Comparison of ENCODE assay signal across 21 cellular contexts in genomic region chr4:172129593-172129992, GRCh38.
"Had no signal": no experiment of that assay in that cellular context is flagged by ENCODE, and none has a peak within 500 bp of the region (broad histone marks: within the 10 kb centered on the region; RNA-seq: fewer than 3 reads in every experiment).

No MANE protein-coding gene starts in this region.

- H3K9me3 Mint-ChIP-seq: activated T-helper 1 cell treated with anti-CD3 and anti-CD28 coated beads, Interleukin-12 subunit alpha, Interleukin-12 subunit beta, Interleukin-2, Interleukin-4 antibody, amounts not matched to agents 30 ng/mL and 10 ng/mL and 1 ng/mL, durations not matched to agents 14 hours and 24 hours and 36 hours had no signal

- H3K27ac ChIP-seq: breast epithelium, VCaP had no signal

- H3K36me3 ChIP-seq: breast epithelium had no signal

- H3K27ac Mint-ChIP-seq: activated CD8-positive, alpha-beta memory T cell treated with anti-CD3 and anti-CD28 coated beads, Interleukin-2, amount 10 ng/mL, durations not matched to agents 7 days and 5 days; activated naive CD4-positive, alpha-beta T cell treated with anti-CD3 and anti-CD28 coated beads, Interleukin-2, amount 50 U/mL, for 24 hours; activated T-cell treated with anti-CD3 and anti-CD28 coated beads, Interleukin-2, amount 50 U/mL, for 24 hours; activated T-helper 1 cell treated with anti-CD3 and anti-CD28 coated beads, Interleukin-12 subunit alpha, Interleukin-12 subunit beta, Interleukin-2, Interleukin-4 antibody, amounts not matched to agents 30 ng/mL and 10 ng/mL and 1 ng/mL, durations not matched to agents 14 hours and 24 hours and 36 hours had no signal

- H3K36me3 Mint-ChIP-seq: activated CD8-positive, alpha-beta memory T cell treated with anti-CD3 and anti-CD28 coated beads, Interleukin-2, amount 10 ng/mL, durations not matched to agents 7 days and 5 days; activated naive CD4-positive, alpha-beta T cell treated with anti-CD3 and anti-CD28 coated beads, Interleukin-2, amount 50 U/mL, for 24 hours had no signal

- H3K9me3 ChIP-seq: breast epithelium had no signal

- H3K4me1 Mint-ChIP-seq: activated CD8-positive, alpha-beta memory T cell treated with anti-CD3 and anti-CD28 coated beads, Interleukin-2, amount 10 ng/mL, durations not matched to agents 7 days and 5 days; activated naive CD4-positive, alpha-beta T cell treated with anti-CD3 and anti-CD28 coated beads, Interleukin-2, amount 50 U/mL, for 24 hours had no signal

- H3K4me3 ChIP-seq: breast epithelium had no signal

- DNase-seq: activated CD4-positive, alpha-beta T cell treated with anti-CD3 and anti-CD28 coated beads for 48 hours; activated CD4-positive, alpha-beta T cell treated with anti-CD3 and anti-CD28 coated beads, Interleukin-2, amount 50 U/mL, for 4 hours; activated CD8-positive, alpha-beta memory T cell treated with anti-CD3 and anti-CD28 coated beads, Interleukin-2, amount 10 ng/mL, durations not matched to agents 7 days and 5 days; activated effector memory CD4-positive, alpha-beta T cell treated with Interleukin-2 at 50 U/mL for 16 hours; activated naive CD4-positive, alpha-beta T cell; activated T-cell treated with anti-CD3 and anti-CD28 coated beads, Interleukin-2, amount 50 U/mL, for 24 hours; aorta; caudate nucleus; KG1; NCI-H1092; NCI-H1436; NCI-H187 treated with DMSO at 0.1 percent for 48 hours; NCI-H2081 treated with DMSO at 0.1 percent for 48 hours; NCI-H446; NCI-H524; SIG-M5; T-helper 1 cell had no signal

- H3K27me3 ChIP-seq: breast epithelium had no signal

- ATAC-seq: activated CD8-positive, alpha-beta memory T cell treated with anti-CD3 and anti-CD28 coated beads, Interleukin-2, amount 10 ng/mL, durations not matched to agents 7 days and 5 days had no signal

- H3K4me1 ChIP-seq: breast epithelium had no signal

- H3K27me3 Mint-ChIP-seq: activated CD8-positive, alpha-beta memory T cell treated with anti-CD3 and anti-CD28 coated beads, Interleukin-2, amount 10 ng/mL, durations not matched to agents 7 days and 5 days; activated naive CD4-positive, alpha-beta T cell treated with anti-CD3 and anti-CD28 coated beads, Interleukin-2, amount 50 U/mL, for 24 hours; activated T-cell treated with anti-CD3 and anti-CD28 coated beads, Interleukin-2, amount 50 U/mL, for 24 hours had no signal

- H3K4me3 Mint-ChIP-seq: activated CD8-positive, alpha-beta memory T cell treated with anti-CD3 and anti-CD28 coated beads, Interleukin-2, amount 10 ng/mL, durations not matched to agents 7 days and 5 days; activated naive CD4-positive, alpha-beta T cell treated with anti-CD3 and anti-CD28 coated beads, Interleukin-2, amount 50 U/mL, for 24 hours; activated T-cell treated with anti-CD3 and anti-CD28 coated beads, Interleukin-2, amount 50 U/mL, for 24 hours; activated T-helper 1 cell treated with anti-CD3 and anti-CD28 coated beads, Interleukin-12 subunit alpha, Interleukin-12 subunit beta, Interleukin-2, Interleukin-4 antibody, amounts not matched to agents 30 ng/mL and 10 ng/mL and 1 ng/mL, durations not matched to agents 14 hours and 24 hours and 36 hours had no signal
